In the genomic region with DNA sequence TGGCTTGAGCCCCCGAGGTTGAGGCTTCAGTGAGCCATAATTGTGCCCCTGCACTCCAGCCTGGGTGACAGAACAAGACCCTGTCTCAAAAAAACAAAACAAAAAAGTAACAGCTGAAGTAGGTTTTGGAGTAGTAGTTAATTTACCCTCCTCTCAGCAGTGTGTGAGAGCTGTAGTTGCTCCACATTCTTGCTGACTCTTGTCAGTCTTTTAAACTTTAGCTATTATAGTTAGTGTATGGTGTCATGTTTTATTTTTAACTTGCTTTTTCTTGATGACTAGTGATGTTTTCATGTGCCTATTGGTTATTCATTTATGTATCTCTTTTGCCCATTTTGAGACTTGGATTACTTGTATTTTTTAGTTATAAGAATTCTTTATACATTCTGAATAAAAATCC, we compare ENCODE assay signal across 1 cellular context.
TF ChIP-seq lines count a peak whose summit lies in the region.

No MANE protein-coding gene starts in this region.

TF ChIP-seq in SK-N-SH treated with all-trans-retinoic acid at 6 μM for 48 hours, 23 proteins besides CTCF, POLR2A, EP300 and RAD21 (continued from another document):
- TF ChIP-seq, protein P1, sequence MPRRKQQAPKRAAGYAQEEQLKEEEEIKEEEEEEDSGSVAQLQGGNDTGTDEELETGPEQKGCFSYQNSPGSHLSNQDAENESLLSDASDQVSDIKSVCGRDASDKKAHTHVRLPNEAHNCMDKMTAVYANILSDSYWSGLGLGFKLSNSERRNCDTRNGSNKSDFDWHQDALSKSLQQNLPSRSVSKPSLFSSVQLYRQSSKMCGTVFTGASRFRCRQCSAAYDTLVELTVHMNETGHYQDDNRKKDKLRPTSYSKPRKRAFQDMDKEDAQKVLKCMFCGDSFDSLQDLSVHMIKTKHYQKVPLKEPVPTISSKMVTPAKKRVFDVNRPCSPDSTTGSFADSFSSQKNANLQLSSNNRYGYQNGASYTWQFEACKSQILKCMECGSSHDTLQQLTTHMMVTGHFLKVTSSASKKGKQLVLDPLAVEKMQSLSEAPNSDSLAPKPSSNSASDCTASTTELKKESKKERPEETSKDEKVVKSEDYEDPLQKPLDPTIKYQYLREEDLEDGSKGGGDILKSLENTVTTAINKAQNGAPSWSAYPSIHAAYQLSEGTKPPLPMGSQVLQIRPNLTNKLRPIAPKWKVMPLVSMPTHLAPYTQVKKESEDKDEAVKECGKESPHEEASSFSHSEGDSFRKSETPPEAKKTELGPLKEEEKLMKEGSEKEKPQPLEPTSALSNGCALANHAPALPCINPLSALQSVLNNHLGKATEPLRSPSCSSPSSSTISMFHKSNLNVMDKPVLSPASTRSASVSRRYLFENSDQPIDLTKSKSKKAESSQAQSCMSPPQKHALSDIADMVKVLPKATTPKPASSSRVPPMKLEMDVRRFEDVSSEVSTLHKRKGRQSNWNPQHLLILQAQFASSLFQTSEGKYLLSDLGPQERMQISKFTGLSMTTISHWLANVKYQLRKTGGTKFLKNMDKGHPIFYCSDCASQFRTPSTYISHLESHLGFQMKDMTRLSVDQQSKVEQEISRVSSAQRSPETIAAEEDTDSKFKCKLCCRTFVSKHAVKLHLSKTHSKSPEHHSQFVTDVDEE (CRISPR knock-in tag; IDR thresholded peaks at IDR 0.05) = no peak
- TF ChIP-seq TCF4 (CRISPR knock-in tag; IDR thresholded peaks at IDR 0.05; ENCODE audit: borderline replicate concordance) = no peak
- TF ChIP-seq ISL1 (CRISPR knock-in tag; IDR thresholded peaks at IDR 0.05) = no peak
